Comparison of ENCODE assay signal across 1 cellular context in genomic region chr17:62216847-62217246, GRCh38.
TF ChIP-seq lines count a peak whose summit lies in the region.

No MANE protein-coding gene starts in this region.

TF ChIP-seq in HepG2, 621 proteins besides CTCF, POLR2A, EP300 and RAD21 (continued from another document):
- no peak for TF ChIP-seq CSRNP1 (CRISPR knock-in tag; IDR thresholded peaks at IDR 0.05)
- no peak for TF ChIP-seq KLF12 (CRISPR knock-in tag; IDR thresholded peaks at IDR 0.05; ENCODE audit: borderline replicate concordance)
- TF ChIP-seq ZNF382 (CRISPR knock-in tag; IDR thresholded peaks at IDR 0.05; ENCODE audit: borderline replicate concordance) = no peak
